Comparison of ENCODE assay signal across 1 cellular context in the genomic region with DNA sequence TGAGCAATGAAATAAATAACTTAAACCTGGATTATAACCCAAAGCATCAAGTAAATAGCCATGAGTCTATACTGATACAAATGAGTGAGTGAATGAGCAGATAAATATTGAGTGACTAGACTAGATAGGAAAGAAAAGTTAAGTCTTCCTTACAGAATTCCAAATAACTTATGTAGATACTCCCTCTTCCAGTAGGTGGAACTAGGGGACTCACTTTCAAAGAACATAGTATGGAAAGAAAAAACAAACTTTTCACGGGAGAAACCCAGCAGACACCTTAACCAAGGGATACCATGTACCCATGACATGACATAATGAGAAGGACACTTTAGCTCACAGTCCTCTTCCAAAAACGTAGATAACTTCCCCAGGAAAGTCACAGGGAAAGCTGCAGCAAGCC.
TF ChIP-seq lines count a peak whose summit lies in the region.

No MANE protein-coding gene starts in this region.

TF ChIP-seq in K562, 482 proteins besides CTCF, POLR2A, EP300 and RAD21:
- TF ChIP-seq DMBX1 (CRISPR knock-in tag; IDR thresholded peaks at IDR 0.05; ENCODE audit: borderline replicate concordance): no peak
- TF ChIP-seq ZNF707 (CRISPR knock-in tag; conservative IDR thresholded peaks at IDR 0.05): no peak
- TF ChIP-seq, protein P1, sequence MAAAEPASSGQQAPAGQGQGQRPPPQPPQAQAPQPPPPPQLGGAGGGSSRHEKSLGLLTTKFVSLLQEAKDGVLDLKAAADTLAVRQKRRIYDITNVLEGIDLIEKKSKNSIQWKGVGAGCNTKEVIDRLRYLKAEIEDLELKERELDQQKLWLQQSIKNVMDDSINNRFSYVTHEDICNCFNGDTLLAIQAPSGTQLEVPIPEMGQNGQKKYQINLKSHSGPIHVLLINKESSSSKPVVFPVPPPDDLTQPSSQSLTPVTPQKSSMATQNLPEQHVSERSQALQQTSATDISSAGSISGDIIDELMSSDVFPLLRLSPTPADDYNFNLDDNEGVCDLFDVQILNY (CRISPR knock-in tag; IDR thresholded peaks at IDR 0.05): no peak
- no peak for TF ChIP-seq GTF2E2 (tag; IDR thresholded peaks at IDR 0.05)
- no peak for TF ChIP-seq GTF2B (IDR thresholded peaks at IDR 0.05; ENCODE audit: extremely low read depth, insufficient read length)
- no peak for TF ChIP-seq CBX3 (IDR thresholded peaks at IDR 0.05; ENCODE audit: borderline replicate concordance in 1 of 2, low read length in 2 of 2)
- no peak for TF ChIP-seq NCOA2 (IDR thresholded peaks at IDR 0.05; ENCODE audit: partially characterized antibody in 2 of 2)
- TF ChIP-seq DPF2 (IDR thresholded peaks at IDR 0.05): no peak
- TF ChIP-seq, protein P2, sequence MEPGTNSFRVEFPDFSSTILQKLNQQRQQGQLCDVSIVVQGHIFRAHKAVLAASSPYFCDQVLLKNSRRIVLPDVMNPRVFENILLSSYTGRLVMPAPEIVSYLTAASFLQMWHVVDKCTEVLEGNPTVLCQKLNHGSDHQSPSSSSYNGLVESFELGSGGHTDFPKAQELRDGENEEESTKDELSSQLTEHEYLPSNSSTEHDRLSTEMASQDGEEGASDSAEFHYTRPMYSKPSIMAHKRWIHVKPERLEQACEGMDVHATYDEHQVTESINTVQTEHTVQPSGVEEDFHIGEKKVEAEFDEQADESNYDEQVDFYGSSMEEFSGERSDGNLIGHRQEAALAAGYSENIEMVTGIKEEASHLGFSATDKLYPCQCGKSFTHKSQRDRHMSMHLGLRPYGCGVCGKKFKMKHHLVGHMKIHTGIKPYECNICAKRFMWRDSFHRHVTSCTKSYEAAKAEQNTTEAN (CRISPR knock-in tag; IDR thresholded peaks at IDR 0.05): no peak
- no peak for TF ChIP-seq ZFX (CRISPR knock-in tag; IDR thresholded peaks at IDR 0.05)
- no peak for TF ChIP-seq POLR2H (tag; IDR thresholded peaks at IDR 0.05; ENCODE audit: low read depth)
- no peak for TF ChIP-seq SLC30A9 (CRISPR knock-in tag; IDR thresholded peaks at IDR 0.05)
- no peak for TF ChIP-seq TARDBP (IDR thresholded peaks at IDR 0.05)
- TF ChIP-seq NFE2 (IDR thresholded peaks at IDR 0.05; ENCODE audit: low read depth): no peak
- TF ChIP-seq RBM34 (IDR thresholded peaks at IDR 0.05; ENCODE audit: borderline replicate concordance, insufficient read depth, low read length): no peak
- no peak for TF ChIP-seq SMC3 (conservative IDR thresholded peaks at IDR 0.05; ENCODE audit: insufficient read depth, low read depth, low read length)
- TF ChIP-seq L3MBTL2 (IDR thresholded peaks at IDR 0.05): no peak
- no peak for TF ChIP-seq ZNF347 (CRISPR knock-in tag; IDR thresholded peaks at IDR 0.05; ENCODE audit: low read depth)
- TF ChIP-seq PHTF2 (CRISPR knock-in tag; IDR thresholded peaks at IDR 0.05): no peak
- no peak for TF ChIP-seq MLLT1 (IDR thresholded peaks at IDR 0.05)
